ENCODE assay signal across 8 cellular contexts in the genomic region with DNA sequence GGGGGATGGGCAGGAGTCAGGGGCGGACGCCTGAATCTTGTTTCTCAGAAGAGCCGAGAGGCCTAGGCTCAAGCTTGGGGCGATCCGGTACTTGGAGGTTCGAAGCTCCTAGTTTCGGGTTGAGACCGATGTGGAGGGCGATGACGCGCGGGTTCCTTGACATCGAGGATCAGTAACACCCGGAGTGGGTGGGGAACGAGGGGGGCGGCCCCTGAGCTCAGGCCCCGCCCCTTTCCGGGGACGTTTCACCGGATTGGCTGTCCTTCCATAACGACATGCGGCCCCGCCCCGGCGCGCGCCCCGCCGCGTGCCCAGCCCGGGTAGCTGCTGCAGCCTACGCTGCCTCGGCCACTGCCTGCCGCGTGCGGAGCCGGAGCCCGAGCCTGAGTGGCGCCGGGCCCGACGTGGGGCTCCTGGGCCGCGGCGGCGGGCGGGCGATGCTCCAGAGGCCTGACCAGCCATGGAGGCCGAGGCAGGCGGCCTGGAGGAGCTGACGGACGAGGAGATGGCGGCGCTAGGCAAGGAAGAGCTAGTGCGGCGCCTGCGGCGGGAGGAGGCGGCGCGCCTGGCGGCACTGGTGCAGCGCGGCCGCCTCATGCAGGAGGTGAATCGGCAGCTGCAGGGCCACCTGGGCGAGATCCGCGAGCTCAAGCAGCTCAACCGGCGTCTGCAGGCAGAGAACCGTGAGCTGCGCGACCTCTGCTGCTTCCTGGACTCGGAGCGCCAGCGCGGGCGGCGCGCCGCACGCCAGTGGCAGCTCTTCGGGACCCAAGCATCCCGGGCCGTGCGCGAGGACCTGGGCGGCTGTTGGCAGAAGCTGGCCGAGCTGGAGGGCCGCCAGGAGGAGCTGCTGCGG. TPM values are rescaled to one million over a fixed set of nuclear protein-coding genes. Genes with fewer than 3 reads are reported as not detected.
DNase-seq lines count a peak whose midpoint lies in the region; ATAC-seq, FAIRE-seq and TF ChIP-seq lines count a peak whose summit lies in the region.

A gene (plus strand): TSS at position 350 of the 856 bp plus-strand sequence. CDS start 111 bp downstream, at position 461.

- ATAC-seq in GM19043 (IDR thresholded peaks at IDR 0.05; ENCODE audit: low read depth, unreplicated experiment) (peak; percentile 43), HG03378 (IDR thresholded peaks at IDR 0.05; ENCODE audit: unreplicated experiment) (peak; percentile 39)

- no peak for FAIRE-seq in kidney (lab: Jason Lieb, UNC)

- H3K9me3 ChIP-seq in kidney (ENCODE audit: control insufficient read depth in 1 of 2, low read length in 2 of 2) = no peaks in the 10 kb centered on the region

- H3K9ac ChIP-seq in kidney (ENCODE audit: low read length in 2 of 2) = peak within 1 kb of the TSS; percentile 77 to 79

- TF ChIP-seq CTCF in AG10803 (conservative IDR thresholded peaks at IDR 0.05; ENCODE audit: low read length) (no peak; the same call in 1 of the 2 replicates), kidney (IDR thresholded peaks at IDR 0.05; ENCODE audit: borderline replicate concordance, extremely low read depth, insufficient read depth) (no peak)

- peaks cover 8 to 35% of the 10 kb centered on the region in 2 donors for H3K4me1 ChIP-seq in kidney (ENCODE audit: control insufficient read depth in 1 of 2, insufficient read depth in 1 of 2, low read depth in 1 of 2, low read length in 2 of 2)

- peak within 1 kb of the TSS; percentile 75 for H3K4me3 ChIP-seq in AG10803 (ENCODE audit: low read length)
- peak within 1 kb of the TSS; percentile 57 to 78 for H3K4me3 ChIP-seq in kidney (ENCODE audit: low read length in 2 of 2)

- no peaks in the 10 kb centered on the region for H3K36me3 ChIP-seq in kidney (ENCODE audit: control insufficient read depth in 1 of 2, insufficient read depth in 2 of 2, low read length in 2 of 2)

- intact Hi-C loops in kidney (cut with DNase I) = no loop called here

- peak within 1 kb of the TSS; percentile 90 to 96 for H3K27ac ChIP-seq in kidney (ENCODE audit: low read depth in 2 of 2, low read length in 2 of 2)

- peak; percentile 96 for DNase-seq in AG10803 (ENCODE audit: low read depth)
- DNase-seq in NCI-H510A treated with DMSO at 0.1 percent for 48 hours (lab: John Stamatoyannopoulos, UW) = peak; percentile 93
- peak; percentile 99 for DNase-seq in activated CD4-positive, alpha-beta T cell treated with anti-CD3 and anti-CD28 coated beads for 1 hour
- DNase-seq in cerebellar cortex (ENCODE audit: low spot score) = peak; percentile 97
- DNase-seq in kidney = peak; percentile 100
- DNase-seq in stimulated activated CD4-positive, alpha-beta T cell treated with anti-CD3 and anti-CD28 coated beads, Interleukin-15, amount 100 ng/mL, for 1 hour (ENCODE audit: low read depth in 1 of 2, low spot score in 1 of 2) = peak; percentile 98 to 99

RNA-seq across cellular contexts. Expression of the gene that starts here (rescaled TPM):
- 26.1 TPM for total RNA-seq in kidney
- polyA plus RNA-seq in kidney (ENCODE audit: insufficient read depth, low read depth, low replicate concordance) = 31.8 TPM

Comparison
In these comparisons a context has a peak if more than half of its experiments do, and no peak if none do; other contexts are left out.
1. Peak in every context shown above with its lines: DNase-seq, ATAC-seq, H3K4me3 ChIP-seq and H3K27ac ChIP-seq.